17 cellular contexts compared by ENCODE assay signal in genomic region chr1:60915441-60915840, GRCh38.
"Had no signal": no experiment of that assay in that cellular context is flagged by ENCODE, and none has a peak within 500 bp of the region (broad histone marks: within the 10 kb centered on the region; RNA-seq: fewer than 3 reads in every experiment).

No MANE protein-coding gene starts in this region.

- H3K4me3 ChIP-seq: MG63 had no signal

- H3K27me3 ChIP-seq: MG63 had no signal

- ATAC-seq: HepG2, SK-N-SH treated with all-trans-retinoic acid at 6 μM for 48 hours had no signal

- H3K9me3 ChIP-seq: MG63 had no signal

- H3K36me3 ChIP-seq: MG63 had no signal

- DNase-seq: IMR-90, Karpas-422, KG1, MG63, NCI-H1092 treated with DMSO at 0.1 percent for 48 hours, NCI-H1436, NCI-H187, NCI-H2029, NCI-H2081 treated with DMSO at 0.1 percent for 48 hours, NCI-H345, NCI-H446 treated with DMSO at 0.1 percent for 48 hours, NCI-H510A treated with DMSO at 0.1 percent for 48 hours, NCI-H526, RPMI8226, SHP77 had no signal
